Comparison of ENCODE assay signal across 10 cellular contexts in the genomic region with DNA sequence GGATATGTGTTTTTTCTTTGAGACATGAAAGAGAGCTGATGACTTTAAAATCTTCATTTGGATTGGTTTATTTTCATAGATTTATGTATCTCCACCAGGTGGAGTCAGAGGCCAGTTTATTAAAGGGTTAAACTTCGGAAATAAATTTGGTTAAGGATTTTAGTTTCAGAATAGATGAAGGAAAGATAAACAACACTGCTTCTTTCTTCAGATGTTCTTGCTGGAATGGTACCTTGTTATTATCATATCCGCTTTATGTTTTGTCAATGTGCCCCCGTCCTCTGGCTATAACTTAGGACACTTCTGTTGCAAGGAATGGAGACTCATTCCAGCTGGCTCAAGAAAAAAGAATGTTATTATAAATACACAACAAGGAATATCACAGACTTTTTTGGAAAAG.
DNase-seq lines count a peak whose midpoint lies in the region; FAIRE-seq and TF ChIP-seq lines count a peak whose summit lies in the region.
"Had no signal": no experiment of that assay in that cellular context is flagged by ENCODE, and none has a peak within 500 bp of the region (broad histone marks: within the 10 kb centered on the region; RNA-seq: fewer than 3 reads in every experiment).

No MANE protein-coding gene starts in this region.

- H3K4me3 ChIP-seq in fibroblast of the aortic adventitia (ENCODE audit: low read depth, low read length): peak overlapping the region; percentile 37
- H3K4me3 ChIP-seq in spleen: no peak overlapping the region
- H3K4me3 ChIP-seq in kidney (ENCODE audit: low read length in 2 of 2): no peak overlapping the region
- H3K4me3 ChIP-seq: BLaER1 had no signal

- H3K36me3 ChIP-seq in spleen (no peaks in the 10 kb centered on the region), kidney (ENCODE audit: control insufficient read depth in 1 of 2, insufficient read depth in 2 of 2, low read length in 2 of 2) (no peaks in the 10 kb centered on the region)
- H3K36me3 ChIP-seq: BLaER1 had no signal

- FAIRE-seq in RCC 7860 (lab: Jason Lieb, UNC) (peak; percentile 84), kidney (lab: Jason Lieb, UNC) (no peak)
- FAIRE-seq: frontal cortex had no signal

- H3K9ac ChIP-seq in kidney (ENCODE audit: low read length in 2 of 2): no peak overlapping the region
- H3K9ac ChIP-seq: BLaER1 had no signal

- intact Hi-C loops in spleen (cut with DNase I; ENCODE audit: low total_unique reads): loop anchor here (10.0 kb wide), 1 partner anchor 213 kb away; no protein-coding TSS in a partner anchor
- intact Hi-C loops in kidney (cut with DNase I): no loop called here

- H3K4me1 ChIP-seq in spleen (peaks cover 0 to 10% (median 0%) of the 10 kb centered on the region in 6 donors), kidney (ENCODE audit: control insufficient read depth in 1 of 2, insufficient read depth in 1 of 2, low read depth in 1 of 2, low read length in 2 of 2) (peaks cover 6 to 20% of the 10 kb centered on the region in 2 donors)
- H3K4me1 ChIP-seq: BLaER1 had no signal

- WGBS in spleen, 5 donors: 51 to 64% (median 57%) methylated on average over 3 of the region's 3 CpGs

- H3K9me3 ChIP-seq in spleen (peaks cover 0 to 3% (median 0%) of the 10 kb centered on the region in 8 donors), kidney (ENCODE audit: control insufficient read depth in 1 of 2, low read length in 2 of 2) (no peaks in the 10 kb centered on the region)

- peak; percentile 1 for DNase-seq in NCI-H1436 (lab: John Stamatoyannopoulos, UW)
- no peak for DNase-seq in NCI-H1436 treated with DMSO at 0.1 percent for 48 hours (lab: John Stamatoyannopoulos, UW)
- DNase-seq in RCC 7860 (ENCODE audit: low spot score): peak; percentile 48
- peak; percentile 56 for DNase-seq in fibroblast of the aortic adventitia (ENCODE audit: low read depth)
- DNase-seq in spleen: no peak
- no peak for DNase-seq in NOMO-1 treated with DMSO at 0.1 percent for 48 hours (lab: John Stamatoyannopoulos, UW; ENCODE audit: unreplicated experiment)
- no peak for DNase-seq in ureter (ENCODE audit: low spot score)
- no peak for DNase-seq in kidney

- no peak for TF ChIP-seq POLR2A in spleen (IDR thresholded peaks at IDR 0.05)

- no peaks in the 10 kb centered on the region for H3K27me3 ChIP-seq in spleen (replicated peaks in 1 of 7)
- H3K27me3 ChIP-seq: BLaER1 had no signal

- TF ChIP-seq CTCF in fibroblast of the aortic adventitia (IDR thresholded peaks at IDR 0.05; ENCODE audit: insufficient read depth, low read length) (peak; percentile 43), spleen (IDR thresholded peaks at IDR 0.05 in 8 of 11, conservative IDR thresholded peaks at IDR 0.05 in 3 of 11) (peak in 7 of 11 experiments; percentile 3 to 49 (median 34)), kidney (IDR thresholded peaks at IDR 0.05; ENCODE audit: borderline replicate concordance, extremely low read depth, insufficient read depth) (no peak)

- H3K27ac ChIP-seq in spleen (no peak overlapping the region), kidney (ENCODE audit: low read depth in 2 of 2, low read length in 2 of 2) (no peak overlapping the region)
- H3K27ac ChIP-seq: BLaER1 had no signal

Comparison
In these comparisons a context has a peak if more than half of its experiments do, and no peak if none do; other contexts are left out.
1. DNase-seq: peak in NCI-H1436 (single experiment), RCC 7860 (single experiment) and fibroblast of the aortic adventitia (single experiment); none in NCI-H1436 treated with DMSO at 0.1 percent for 48 hours (single experiment), spleen (single experiment), NOMO-1 treated with DMSO at 0.1 percent for 48 hours (single experiment), ureter (single experiment) and kidney (single experiment).